ENCODE assay signal across 26 cellular contexts in genomic region chr11:33933607-33934006, GRCh38. TPM values are rescaled to one million over a fixed set of nuclear protein-coding genes. Genes with fewer than 3 reads are reported as not detected.
DNase-seq lines count a peak whose midpoint lies in the region; TF ChIP-seq lines count a peak whose summit lies in the region.
"Had no signal": no experiment of that assay in that cellular context is flagged by ENCODE, and none has a peak within 500 bp of the region (broad histone marks: within the 10 kb centered on the region; RNA-seq: fewer than 3 reads in every experiment).

No MANE protein-coding gene starts in this region.

- no peak overlapping the region for H2BK5ac ChIP-seq in mesendoderm (ENCODE audit: low read length)

- H3K79me1 ChIP-seq in mesendoderm (ENCODE audit: low read length) = no peaks in the 10 kb centered on the region

- H3K27ac ChIP-seq in mesendoderm (ENCODE audit: low read depth, low read length) = no peak overlapping the region
- no peak overlapping the region for H3K27ac ChIP-seq in WERI-Rb-1
- H3K27ac ChIP-seq: A549, Peyer's patch had no signal

- no peak overlapping the region for H4K8ac ChIP-seq in mesendoderm (ENCODE audit: low read depth, low read length)

- H3K4me3 ChIP-seq in Loucy (ENCODE audit: low read length, poor library complexity, severe bottlenecking) (no peak overlapping the region), epithelial cell of proximal tubule (ENCODE audit: low read depth, low read length) (no peak overlapping the region), mesendoderm (ENCODE audit: low read length) (no peak overlapping the region), WERI-Rb-1 (ENCODE audit: low read depth, low read length) (no peak overlapping the region)
- H3K4me3 ChIP-seq: A549, Peyer's patch had no signal

- no CpG with 5 or more reads among the region's 1 CpG for WGBS in mesendoderm (ENCODE audit: extremely low coverage, insufficient coverage, low lambda C conversion rate)

- no peak overlapping the region for H4K5ac ChIP-seq in mesendoderm (ENCODE audit: low read length)

- H3K4me2 ChIP-seq in Loucy (ENCODE audit: low read depth, low read length, poor library complexity, severe bottlenecking) = no peak overlapping the region
- no peak overlapping the region for H3K4me2 ChIP-seq in mesendoderm (ENCODE audit: low read length)
- H3K4me2 ChIP-seq: A549 had no signal

- no peak overlapping the region for H3K23ac ChIP-seq in mesendoderm (ENCODE audit: low read length)

- H3K9me2 ChIP-seq in Loucy (replicated peaks; ENCODE audit: low read depth, low read length) = no peaks in the 10 kb centered on the region

- H3K9me3 ChIP-seq in Loucy (ENCODE audit: insufficient read depth, low read depth, low read length) = no peaks in the 10 kb centered on the region; the same call in 1 of the 2 replicates
- peaks cover 13% of the 10 kb centered on the region for H3K9me3 ChIP-seq in WERI-Rb-1 (ENCODE audit: severe bottlenecking)

- H2BK120ac ChIP-seq in mesendoderm (ENCODE audit: low read depth, low read length) = no peak overlapping the region

- DNase-seq in epithelial cell of proximal tubule (ENCODE audit: low read depth) (peak; percentile 9), mesendoderm (no peak), HuH-7 (ENCODE audit: low spot score) (no peak), DMS 273 (lab: John Stamatoyannopoulos, UW; ENCODE audit: unreplicated experiment) (no peak), DMS79 treated with DMSO at 0.1 percent for 48 hours (lab: John Stamatoyannopoulos, UW) (no peak), WERI-Rb-1 (no peak)
- DNase-seq: AML-193; C1 segment of cervical spinal cord; CD4-positive, alpha-beta memory T cell; COR-L47; DMS 273 treated with DMSO at 0.1 percent for 48 hours; DND-41; MM.1S; NCI-H1048; NCI-H1417; NCI-H1694 treated with DMSO at 0.1 percent for 48 hours; NCI-H2081 treated with DMSO at 0.1 percent for 48 hours; NCI-H2171; NCI-H226; NCI-H510A; NCI-H69; OCI-M1; Peyer's patch; SHP77 treated with DMSO at 0.1 percent for 48 hours had no signal

- no peak overlapping the region for H3K18ac ChIP-seq in mesendoderm (ENCODE audit: low read length)

- H3K4me1 ChIP-seq in Loucy (ENCODE audit: insufficient read depth, low read length, poor library complexity, severe bottlenecking) (peaks cover 41% of the 10 kb centered on the region), mesendoderm (ENCODE audit: control insufficient read depth, low read depth, low read length) (peaks cover 3% of the 10 kb centered on the region)
- H3K4me1 ChIP-seq: A549, Peyer's patch had no signal

- TF ChIP-seq CTCF in Loucy (conservative IDR thresholded peaks at IDR 0.05; ENCODE audit: low read length) = no peak
- TF ChIP-seq CTCF in epithelial cell of proximal tubule (conservative IDR thresholded peaks at IDR 0.05; ENCODE audit: low read depth, low read length) = no peak
- TF ChIP-seq CTCF in WERI-Rb-1 (IDR thresholded peaks at IDR 0.05; ENCODE audit: low read depth, low read length) = no peak

- H3K56ac ChIP-seq in mesendoderm (ENCODE audit: low read length) = no peak overlapping the region

- H3K4ac ChIP-seq in mesendoderm (ENCODE audit: low read depth, low read length) = no peak overlapping the region

- H4K20me1 ChIP-seq in Loucy (ENCODE audit: insufficient read depth, low read length, poor library complexity, severe bottlenecking) = no peaks in the 10 kb centered on the region

- 0 out of 2 replicates have a peak overlapping the region, but pooled peaks have one; percentile 7 for H2AFZ ChIP-seq in Loucy (ENCODE audit: low read length)

- no peak overlapping the region for H3K9ac ChIP-seq in Loucy (ENCODE audit: low read depth, low read length, poor library complexity, severe bottlenecking)
- H3K9ac ChIP-seq in mesendoderm (ENCODE audit: low read length) = no peak overlapping the region

- no peak overlapping the region for H2BK15ac ChIP-seq in mesendoderm (replicated peaks; ENCODE audit: low read depth)

- H3K27me3 ChIP-seq in Loucy (ENCODE audit: insufficient read depth, low read length, poor library complexity, severe bottlenecking) = no peaks in the 10 kb centered on the region
- no peaks in the 10 kb centered on the region for H3K27me3 ChIP-seq in mesendoderm (ENCODE audit: insufficient read depth, low read length, poor library complexity)
- H3K27me3 ChIP-seq in WERI-Rb-1 (ENCODE audit: insufficient read depth, low read depth, severe bottlenecking) = no peaks in the 10 kb centered on the region
- H3K27me3 ChIP-seq: Peyer's patch had no signal

- H3F3A ChIP-seq in Loucy (ENCODE audit: low read depth) = no peaks in the 10 kb centered on the region

- H3K36me3 ChIP-seq in Loucy (ENCODE audit: insufficient read depth, low read length) (no peaks in the 10 kb centered on the region), mesendoderm (ENCODE audit: control insufficient read depth, insufficient read depth, low read length) (no peaks in the 10 kb centered on the region), WERI-Rb-1 (no peaks in the 10 kb centered on the region)
- H3K36me3 ChIP-seq: Peyer's patch had no signal

- H3K79me2 ChIP-seq in Loucy (ENCODE audit: insufficient read depth, low read length) (no peaks in the 10 kb centered on the region), mesendoderm (ENCODE audit: control insufficient read depth, insufficient read depth, low read length) (no peaks in the 10 kb centered on the region)

- peak overlapping the region; percentile 14 for H2AK5ac ChIP-seq in mesendoderm (ENCODE audit: low read length)

RNA-seq across cellular contexts. Expression of gene LMO2, which starts 41.7 kb away (rescaled TPM):
- 1.5 and 3.3 TPM in 2 replicates for total RNA-seq in epithelial cell of proximal tubule
- polyA plus RNA-seq in mesendoderm (2013, experiment 1 of 2) = 0.79 TPM
- 0.81 TPM for polyA plus RNA-seq in mesendoderm (2013, experiment 2 of 2)
